ENCODE assay signal across 20 cellular contexts in genomic region chr12:122147514-122148290, GRCh38. TPM values are rescaled to one million over a fixed set of nuclear protein-coding genes. Genes with fewer than 3 reads are reported as not detected.
"Had no signal": no experiment of that assay in that cellular context is flagged by ENCODE, and none has a peak within 500 bp of the region (broad histone marks: within the 10 kb centered on the region; RNA-seq: fewer than 3 reads in every experiment).

No MANE protein-coding gene starts in this region.

- H3K4me1 ChIP-seq: lower lobe of right lung, uterus had no signal

- H3K4me3 Mint-ChIP-seq: activated naive CD8-positive, alpha-beta T cell treated with anti-CD3 and anti-CD28 coated beads, Interleukin-2, amount 10 ng/mL, durations not matched to agents 7 days and 5 days; dendritic cell treated with granulocyte-macrophage colony-stimulating factor and Interleukin-4, amounts not matched to agents 40 ng/mL and 50 ng/mL, for 4 days; effector memory CD8-positive, alpha-beta T cell; natural killer cell; stimulated activated naive CD8-positive, alpha-beta T cell treated with anti-CD3 and anti-CD28 coated beads, Interleukin-15, Interleukin-2, amounts not matched to agents 100 ng/mL and 50 ng/mL, for 24 hours had no signal

- DNase-seq: activated CD4-positive, alpha-beta T cell treated with anti-CD3 and anti-CD28 coated beads for 48 hours; activated naive CD8-positive, alpha-beta T cell treated with anti-CD3 and anti-CD28 coated beads, Interleukin-2, amount 10 ng/mL, durations not matched to agents 7 days and 5 days; activated T-cell treated with anti-CD3 and anti-CD28 coated beads for 4 hours; anterior cingulate cortex; cerebellar nuclear complex; effector memory CD8-positive, alpha-beta T cell; lower lobe of right lung; midbrain; natural killer cell; stimulated activated CD4-positive, alpha-beta T cell treated with anti-CD3 and anti-CD28 coated beads, Interleukin-12 subunit alpha, Interleukin-12 subunit beta, amount 100 ng/mL, for 4 hours; uterus; WERI-Rb-1 had no signal

- H3K27me3 ChIP-seq: gastroesophageal sphincter, uterus had no signal

- H3K27ac Mint-ChIP-seq: activated naive CD8-positive, alpha-beta T cell treated with anti-CD3 and anti-CD28 coated beads, Interleukin-2, amount 10 ng/mL, durations not matched to agents 7 days and 5 days; dendritic cell treated with granulocyte-macrophage colony-stimulating factor and Interleukin-4, amounts not matched to agents 40 ng/mL and 50 ng/mL, for 4 days; effector memory CD8-positive, alpha-beta T cell; stimulated activated naive CD8-positive, alpha-beta T cell treated with anti-CD3 and anti-CD28 coated beads, Interleukin-15, Interleukin-2, amounts not matched to agents 100 ng/mL and 50 ng/mL, for 24 hours had no signal

- ATAC-seq: effector memory CD8-positive, alpha-beta T cell; lower lobe of right lung had no signal

- H3K9me3 ChIP-seq: gastroesophageal sphincter, lower lobe of right lung, thoracic aorta, uterus had no signal

- H3K36me3 Mint-ChIP-seq: natural killer cell had no signal

- H3K27ac ChIP-seq: epithelial cell of prostate, lower lobe of right lung, thoracic aorta, uterus, WERI-Rb-1 had no signal

- H3K27me3 Mint-ChIP-seq: activated naive CD8-positive, alpha-beta T cell treated with anti-CD3 and anti-CD28 coated beads, Interleukin-2, amount 10 ng/mL, durations not matched to agents 7 days and 5 days; effector memory CD8-positive, alpha-beta T cell; stimulated activated naive CD8-positive, alpha-beta T cell treated with anti-CD3 and anti-CD28 coated beads, Interleukin-15, Interleukin-2, amounts not matched to agents 100 ng/mL and 50 ng/mL, for 24 hours had no signal

- H3K4me1 Mint-ChIP-seq: activated naive CD8-positive, alpha-beta T cell treated with anti-CD3 and anti-CD28 coated beads, Interleukin-2, amount 10 ng/mL, durations not matched to agents 7 days and 5 days had no signal

- H3K4me3 ChIP-seq: gastroesophageal sphincter, lower lobe of right lung, thoracic aorta, uterus had no signal

- H3K9me3 Mint-ChIP-seq: activated naive CD8-positive, alpha-beta T cell treated with anti-CD3 and anti-CD28 coated beads, Interleukin-2, amount 10 ng/mL, durations not matched to agents 7 days and 5 days; activated T-helper 2 cell treated with anti-CD3 and anti-CD28 coated beads, Interferon-gamma antibody, Interleukin-2, Interleukin-4, amounts not matched to agents 10 μg/mL and 5 μg/mL and 100 μg/mL, durations not matched to agents 14 hours and 24 hours and 36 hours; dendritic cell treated with granulocyte-macrophage colony-stimulating factor and Interleukin-4, amounts not matched to agents 40 ng/mL and 50 ng/mL, for 4 days; effector memory CD8-positive, alpha-beta T cell; natural killer cell; stimulated activated naive CD8-positive, alpha-beta T cell treated with anti-CD3 and anti-CD28 coated beads, Interleukin-15, Interleukin-2, amounts not matched to agents 100 ng/mL and 50 ng/mL, for 24 hours had no signal

- H3K36me3 ChIP-seq: uterus, WERI-Rb-1 had no signal

RNA-seq across cellular contexts. Expression of gene IL31, which starts 26.3 kb away (rescaled TPM):
- total RNA-seq: activated naive CD8-positive, alpha-beta T cell treated with anti-CD3 and anti-CD28 coated beads, Interleukin-2, amount 10 ng/mL, durations not matched to agents 7 days and 5 days; gastroesophageal sphincter; kidney epithelial cell; lower lobe of right lung; natural killer cell; omental fat pad; thoracic aorta; uterus had no signal

RNA-seq across cellular contexts. Expression of gene LRRC43, which starts 35.2 kb away (rescaled TPM):
- total RNA-seq: thoracic aorta had no signal

RNA-seq across cellular contexts. Expression of gene B3GNT4, which starts 55.8 kb away (rescaled TPM):
- total RNA-seq: gastroesophageal sphincter had no signal
